ENCODE assay signal across 1 cellular context in the genomic region with DNA sequence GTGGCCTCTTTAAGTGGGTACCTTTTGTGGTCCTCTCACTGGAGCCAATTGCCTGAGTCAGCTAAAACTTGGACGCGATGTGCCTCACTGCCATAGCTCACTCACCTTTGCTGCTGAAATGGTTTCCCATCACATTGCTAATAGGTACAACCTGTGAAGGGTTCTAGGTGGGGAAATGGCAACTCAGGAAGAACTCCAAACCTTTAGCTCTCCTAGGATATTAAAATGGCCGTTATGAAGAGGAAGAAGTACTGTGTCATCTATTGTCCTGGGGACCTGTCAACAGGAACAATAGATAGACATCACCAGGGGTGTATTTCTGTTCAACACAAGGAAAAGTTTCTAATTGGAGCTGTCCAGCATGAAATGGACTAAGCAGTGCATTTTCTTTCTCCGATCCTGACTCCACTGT.
TF ChIP-seq lines count a peak whose summit lies in the region.

No MANE protein-coding gene starts in this region.

TF ChIP-seq in HepG2, 621 proteins besides CTCF, POLR2A, EP300 and RAD21:
- no peak for TF ChIP-seq PITX1 (CRISPR knock-in tag; IDR thresholded peaks at IDR 0.05)
- TF ChIP-seq, protein P1, sequence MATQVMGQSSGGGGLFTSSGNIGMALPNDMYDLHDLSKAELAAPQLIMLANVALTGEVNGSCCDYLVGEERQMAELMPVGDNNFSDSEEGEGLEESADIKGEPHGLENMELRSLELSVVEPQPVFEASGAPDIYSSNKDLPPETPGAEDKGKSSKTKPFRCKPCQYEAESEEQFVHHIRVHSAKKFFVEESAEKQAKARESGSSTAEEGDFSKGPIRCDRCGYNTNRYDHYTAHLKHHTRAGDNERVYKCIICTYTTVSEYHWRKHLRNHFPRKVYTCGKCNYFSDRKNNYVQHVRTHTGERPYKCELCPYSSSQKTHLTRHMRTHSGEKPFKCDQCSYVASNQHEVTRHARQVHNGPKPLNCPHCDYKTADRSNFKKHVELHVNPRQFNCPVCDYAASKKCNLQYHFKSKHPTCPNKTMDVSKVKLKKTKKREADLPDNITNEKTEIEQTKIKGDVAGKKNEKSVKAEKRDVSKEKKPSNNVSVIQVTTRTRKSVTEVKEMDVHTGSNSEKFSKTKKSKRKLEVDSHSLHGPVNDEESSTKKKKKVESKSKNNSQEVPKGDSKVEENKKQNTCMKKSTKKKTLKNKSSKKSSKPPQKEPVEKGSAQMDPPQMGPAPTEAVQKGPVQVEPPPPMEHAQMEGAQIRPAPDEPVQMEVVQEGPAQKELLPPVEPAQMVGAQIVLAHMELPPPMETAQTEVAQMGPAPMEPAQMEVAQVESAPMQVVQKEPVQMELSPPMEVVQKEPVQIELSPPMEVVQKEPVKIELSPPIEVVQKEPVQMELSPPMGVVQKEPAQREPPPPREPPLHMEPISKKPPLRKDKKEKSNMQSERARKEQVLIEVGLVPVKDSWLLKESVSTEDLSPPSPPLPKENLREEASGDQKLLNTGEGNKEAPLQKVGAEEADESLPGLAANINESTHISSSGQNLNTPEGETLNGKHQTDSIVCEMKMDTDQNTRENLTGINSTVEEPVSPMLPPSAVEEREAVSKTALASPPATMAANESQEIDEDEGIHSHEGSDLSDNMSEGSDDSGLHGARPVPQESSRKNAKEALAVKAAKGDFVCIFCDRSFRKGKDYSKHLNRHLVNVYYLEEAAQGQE (IDR thresholded peaks at IDR 0.05; ENCODE audit: borderline replicate concordance in 1 of 2, low read depth in 1 of 2, low read length in 2 of 2) = peak in 1 of 2 experiments; percentile 87
- TF ChIP-seq, protein P2, sequence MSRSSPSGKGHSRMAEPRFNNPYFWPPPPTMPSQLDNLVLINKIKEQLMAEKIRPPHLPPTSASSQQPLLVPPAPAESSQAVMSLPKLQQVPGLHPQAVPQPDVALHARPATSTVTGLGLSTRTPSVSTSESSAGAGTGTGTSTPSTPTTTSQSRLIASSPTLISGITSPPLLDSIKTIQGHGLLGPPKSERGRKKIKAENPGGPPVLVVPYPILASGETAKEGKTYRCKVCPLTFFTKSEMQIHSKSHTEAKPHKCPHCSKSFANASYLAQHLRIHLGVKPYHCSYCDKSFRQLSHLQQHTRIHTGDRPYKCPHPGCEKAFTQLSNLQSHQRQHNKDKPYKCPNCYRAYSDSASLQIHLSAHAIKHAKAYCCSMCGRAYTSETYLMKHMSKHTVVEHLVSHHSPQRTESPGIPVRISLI (CRISPR knock-in tag; IDR thresholded peaks at IDR 0.05; ENCODE audit: borderline replicate concordance) = no peak
- TF ChIP-seq ZNF350 (CRISPR knock-in tag; IDR thresholded peaks at IDR 0.05; ENCODE audit: borderline replicate concordance, low read depth) = no peak
- peak; percentile 92 to 97 for TF ChIP-seq MAFK (conservative IDR thresholded peaks at IDR 0.05 in 1 of 2, IDR thresholded peaks at IDR 0.05 in 1 of 2; ENCODE audit: low read length in 2 of 2)
- TF ChIP-seq MAFF (IDR thresholded peaks at IDR 0.05; ENCODE audit: low read depth, low read length) = peak; percentile 96
